ENCODE assay signal across 1 cellular context in the genomic region with DNA sequence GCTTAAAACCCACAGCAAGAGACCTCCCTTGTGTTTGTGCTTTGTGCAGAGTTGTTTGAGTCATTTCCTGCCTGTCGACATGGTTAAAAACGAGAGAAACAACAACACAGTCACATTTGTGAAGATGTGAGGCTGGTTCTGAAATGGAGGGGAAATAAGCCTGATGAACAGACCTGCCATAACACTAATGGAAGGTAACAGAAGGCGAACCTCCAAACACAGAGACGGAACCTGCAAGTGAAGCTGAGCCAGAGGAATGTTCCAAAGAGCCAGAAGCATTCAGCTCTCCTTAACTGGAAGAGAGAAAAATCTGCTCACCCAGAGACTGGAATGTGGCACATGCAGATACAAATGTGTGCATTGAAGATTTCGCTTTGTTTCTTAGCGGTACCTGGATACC.
TF ChIP-seq lines count a peak whose summit lies in the region.

No MANE protein-coding gene starts in this region.

TF ChIP-seq in HepG2, 621 proteins besides CTCF, POLR2A, EP300 and RAD21 (continued from another document):
- TF ChIP-seq ZMYM2 (CRISPR knock-in tag; IDR thresholded peaks at IDR 0.05) (no peak), PTBP1 (IDR thresholded peaks at IDR 0.05; ENCODE audit: low read depth, low read length, poor library complexity, severe bottlenecking) (no peak), FIP1L1 (IDR thresholded peaks at IDR 0.05; ENCODE audit: borderline replicate concordance, insufficient read depth, low read depth, low read length) (no peak), ZNF839 (CRISPR knock-in tag; IDR thresholded peaks at IDR 0.05; ENCODE audit: borderline replicate concordance) (no peak), KAT7 (CRISPR knock-in tag; IDR thresholded peaks at IDR 0.05; ENCODE audit: borderline replicate concordance) (no peak), SMYD3 (CRISPR knock-in tag; IDR thresholded peaks at IDR 0.05) (no peak), NKX3-1 (CRISPR knock-in tag; IDR thresholded peaks at IDR 0.05) (no peak)
- TF ChIP-seq, protein P1, sequence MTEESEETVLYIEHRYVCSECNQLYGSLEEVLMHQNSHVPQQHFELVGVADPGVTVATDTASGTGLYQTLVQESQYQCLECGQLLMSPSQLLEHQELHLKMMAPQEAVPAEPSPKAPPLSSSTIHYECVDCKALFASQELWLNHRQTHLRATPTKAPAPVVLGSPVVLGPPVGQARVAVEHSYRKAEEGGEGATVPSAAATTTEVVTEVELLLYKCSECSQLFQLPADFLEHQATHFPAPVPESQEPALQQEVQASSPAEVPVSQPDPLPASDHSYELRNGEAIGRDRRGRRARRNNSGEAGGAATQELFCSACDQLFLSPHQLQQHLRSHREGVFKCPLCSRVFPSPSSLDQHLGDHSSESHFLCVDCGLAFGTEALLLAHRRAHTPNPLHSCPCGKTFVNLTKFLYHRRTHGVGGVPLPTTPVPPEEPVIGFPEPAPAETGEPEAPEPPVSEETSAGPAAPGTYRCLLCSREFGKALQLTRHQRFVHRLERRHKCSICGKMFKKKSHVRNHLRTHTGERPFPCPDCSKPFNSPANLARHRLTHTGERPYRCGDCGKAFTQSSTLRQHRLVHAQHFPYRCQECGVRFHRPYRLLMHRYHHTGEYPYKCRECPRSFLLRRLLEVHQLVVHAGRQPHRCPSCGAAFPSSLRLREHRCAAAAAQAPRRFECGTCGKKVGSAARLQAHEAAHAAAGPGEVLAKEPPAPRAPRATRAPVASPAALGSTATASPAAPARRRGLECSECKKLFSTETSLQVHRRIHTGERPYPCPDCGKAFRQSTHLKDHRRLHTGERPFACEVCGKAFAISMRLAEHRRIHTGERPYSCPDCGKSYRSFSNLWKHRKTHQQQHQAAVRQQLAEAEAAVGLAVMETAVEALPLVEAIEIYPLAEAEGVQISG (CRISPR knock-in tag; IDR thresholded peaks at IDR 0.05): no peak
- TF ChIP-seq, protein P2, sequence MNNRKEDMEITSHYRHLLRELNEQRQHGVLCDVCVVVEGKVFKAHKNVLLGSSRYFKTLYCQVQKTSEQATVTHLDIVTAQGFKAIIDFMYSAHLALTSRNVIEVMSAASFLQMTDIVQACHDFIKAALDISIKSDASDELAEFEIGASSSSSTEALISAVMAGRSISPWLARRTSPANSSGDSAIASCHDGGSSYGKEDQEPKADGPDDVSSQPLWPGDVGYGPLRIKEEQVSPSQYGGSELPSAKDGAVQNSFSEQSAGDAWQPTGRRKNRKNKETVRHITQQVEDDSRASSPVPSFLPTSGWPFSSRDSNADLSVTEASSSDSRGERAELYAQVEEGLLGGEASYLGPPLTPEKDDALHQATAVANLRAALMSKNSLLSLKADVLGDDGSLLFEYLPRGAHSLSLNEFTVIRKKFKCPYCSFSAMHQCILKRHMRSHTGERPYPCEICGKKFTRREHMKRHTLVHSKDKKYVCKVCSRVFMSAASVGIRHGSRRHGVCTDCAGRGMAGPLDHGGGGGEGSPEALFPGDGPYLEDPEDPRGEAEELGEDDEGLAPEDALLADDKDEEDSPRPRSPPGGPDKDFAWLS (CRISPR knock-in tag; IDR thresholded peaks at IDR 0.05; ENCODE audit: borderline replicate concordance): no peak
